19 cellular contexts compared by ENCODE assay signal in genomic region chr17:81409190-81409935, GRCh38. TPM values are rescaled to one million over a fixed set of nuclear protein-coding genes. Genes with fewer than 3 reads are reported as not detected.
DNase-seq lines count a peak whose midpoint lies in the region; ATAC-seq and TF ChIP-seq lines count a peak whose summit lies in the region.
"Had no signal": no experiment of that assay in that cellular context is flagged by ENCODE, and none has a peak within 500 bp of the region (broad histone marks: within the 10 kb centered on the region; RNA-seq: fewer than 3 reads in every experiment).

No MANE protein-coding gene starts in this region.

- DNase-seq in D341Med (ENCODE audit: low spot score) = peak; percentile 69
- DNase-seq in iPS-NIHi7 (ENCODE audit: extremely low spot score) = peak; percentile 65
- no peak for DNase-seq in posterior vena cava (ENCODE audit: low spot score)
- no peak for DNase-seq in mesenteric fat pad (ENCODE audit: low spot score)
- DNase-seq in effector CD4-positive, alpha-beta T cell = no peak
- DNase-seq: activated CD4-positive, CD25-positive, alpha-beta regulatory T cell treated with anti-CD3 and anti-CD28 coated beads, Interleukin-2, amount 50 U/mL, for 72 hours; activated T-cell treated with anti-CD3 and anti-CD28 coated beads, Interleukin-2, amount 50 U/mL, for 4 hours; CD4-positive, CD25-positive, alpha-beta regulatory T cell; effector CD8-positive, alpha-beta T cell; gastrocnemius medialis; kidney glomerular epithelial cell; natural killer cell; NCI-H226; SW 1271 had no signal

- H3K9me3 ChIP-seq in KOPT-K1 (ENCODE audit: insufficient read depth, low read length, poor library complexity, severe bottlenecking) (no peaks in the 10 kb centered on the region), OCI-LY1 (ENCODE audit: low read length) (no peaks in the 10 kb centered on the region)
- H3K9me3 ChIP-seq: ascending aorta, gastrocnemius medialis had no signal

- H3K27ac ChIP-seq in KOPT-K1 (ENCODE audit: low read depth, low read length, poor library complexity, severe bottlenecking) (peak overlapping the region; percentile 64), OCI-LY1 (ENCODE audit: low read depth, low read length, poor library complexity, severe bottlenecking) (no peak overlapping the region)
- H3K27ac ChIP-seq: gastrocnemius medialis had no signal

- H3K9ac ChIP-seq in OCI-LY1 (ENCODE audit: low read length) = no peak overlapping the region

- H4K20me1 ChIP-seq in OCI-LY1 (ENCODE audit: insufficient read depth, low read length) = no peaks in the 10 kb centered on the region

- no peak overlapping the region for H3K4me3 ChIP-seq in OCI-LY1 (ENCODE audit: low read depth, low read length, poor library complexity, severe bottlenecking)
- H3K4me3 ChIP-seq: ascending aorta, gastrocnemius medialis, skin epidermis had no signal

- no peaks in the 10 kb centered on the region for H3F3A ChIP-seq in OCI-LY1 (ENCODE audit: insufficient read depth, low read length)

- intact Hi-C loops in posterior vena cava (cut with DNase I) = no loop called here

- H2AFZ ChIP-seq in OCI-LY1 (ENCODE audit: low read length) = no peak overlapping the region

- peaks cover 51% of the 10 kb centered on the region for H3K36me3 ChIP-seq in KOPT-K1 (ENCODE audit: insufficient read depth, low read length)
- H3K36me3 ChIP-seq in OCI-LY1 (ENCODE audit: insufficient read depth, low read length) = no peaks in the 10 kb centered on the region
- H3K36me3 ChIP-seq: ascending aorta, gastrocnemius medialis had no signal

- H3K9me2 ChIP-seq in OCI-LY1 (ENCODE audit: low read depth, low read length) = no peaks in the 10 kb centered on the region

- H3K27me3 ChIP-seq in OCI-LY1 (ENCODE audit: insufficient read depth, low read length) = peaks cover 8% of the 10 kb centered on the region; the same call in 1 of the 2 replicates
- H3K27me3 ChIP-seq: ascending aorta, gastrocnemius medialis had no signal

- no peak overlapping the region for H3K4me2 ChIP-seq in OCI-LY1 (ENCODE audit: low read length)

- ATAC-seq in GM21717 (IDR thresholded peaks at IDR 0.05; ENCODE audit: unreplicated experiment) = no peak
- ATAC-seq: activated T-cell treated with anti-CD3 and anti-CD28 coated beads, Interleukin-2, amount 50 U/mL, for 4 hours; gastrocnemius medialis; natural killer cell had no signal

- TF ChIP-seq CTCF in OCI-LY1 (IDR thresholded peaks at IDR 0.05; ENCODE audit: low read length) = peak; percentile 40; the same call in 1 of the 2 replicates

- H3K79me2 ChIP-seq in OCI-LY1 (ENCODE audit: insufficient read depth, low read length) = no peaks in the 10 kb centered on the region

- H3K4me1 ChIP-seq in OCI-LY1 (ENCODE audit: insufficient read depth, low read length, severe bottlenecking) = no peaks in the 10 kb centered on the region

RNA-seq across cellular contexts. Expression of gene BAHCC1, which starts 14.1 kb away (rescaled TPM):
- total RNA-seq in posterior vena cava (10 to 100 TPM; 17.3 to 19.1 TPM), mesenteric fat pad (11.0 TPM)

Comparison
In these comparisons a context has a peak if more than half of its experiments do, and no peak if none do; other contexts are left out.
1. DNase-seq: peak in D341Med (single experiment) and iPS-NIHi7 (single experiment); none in posterior vena cava (single experiment), mesenteric fat pad (single experiment) and effector CD4-positive, alpha-beta T cell (single experiment).